16 cellular contexts compared by ENCODE assay signal in genomic region chr12:71693126-71693525, GRCh38. TPM values are rescaled to one million over a fixed set of nuclear protein-coding genes. Genes with fewer than 3 reads are reported as not detected.
A peak's percentile ranks its signal among the peaks of the same experiment; 100 is the strongest.
DNase-seq lines count a peak whose midpoint lies in the region; ATAC-seq and TF ChIP-seq lines count a peak whose summit lies in the region.
"Had no signal": no experiment of that assay in that cellular context is flagged by ENCODE, and none has a peak within 500 bp of the region (broad histone marks: within the 10 kb centered on the region; RNA-seq: fewer than 3 reads in every experiment).

No MANE protein-coding gene starts in this region.

- ATAC-seq in GM21381 (IDR thresholded peaks at IDR 0.05; ENCODE audit: unreplicated experiment), result no peak

- H3K36me3 Mint-ChIP-seq in osteocyte (ENCODE audit: unreplicated experiment), result peaks cover 14% of the 10 kb centered on the region

- TF ChIP-seq CTCF in cardiac muscle cell (IDR thresholded peaks at IDR 0.05; ENCODE audit: low read depth, low read length) (no peak), left ventricle myocardium inferior (IDR thresholded peaks at IDR 0.05; ENCODE audit: borderline replicate concordance) (no peak), WERI-Rb-1 (IDR thresholded peaks at IDR 0.05; ENCODE audit: low read depth, low read length) (no peak), osteocyte (IDR thresholded peaks at IDR 0.05) (no peak)

- intact Hi-C loops in left ventricle myocardium inferior (cut with micrococcal nuclease), result no loop called here

- no peak overlapping the region for H3K4me3 Mint-ChIP-seq in osteocyte (ENCODE audit: unreplicated experiment)

- no peaks in the 10 kb centered on the region for H3K27me3 Mint-ChIP-seq in osteocyte (ENCODE audit: unreplicated experiment)

- DNase-seq in cardiac muscle cell (ENCODE audit: low read depth in 1 of 2, low spot score in 1 of 2) (no peak), left ventricle myocardium inferior (no peak), WERI-Rb-1 (no peak), NCI-H748 treated with DMSO at 0.1 percent for 48 hours (lab: John Stamatoyannopoulos, UW) (no peak), NCI-H1694 treated with DMSO at 0.1 percent for 48 hours (lab: John Stamatoyannopoulos, UW) (no peak), osteocyte (ENCODE audit: extremely low spot score, unreplicated experiment) (no peak)
- DNase-seq: COR-L47, DMS 273 treated with DMSO at 0.1 percent for 48 hours, GF-D8, NCI-H1092 treated with DMSO at 0.1 percent for 48 hours, NCI-H2081 treated with DMSO at 0.1 percent for 48 hours, PC-9 had no signal

- H3K9ac ChIP-seq in mucosa of rectum (ENCODE audit: low read depth in 1 of 2, low read length in 2 of 2), result no peak overlapping the region
- H3K9ac ChIP-seq: KMS-11 had no signal

- H3K36me3 ChIP-seq in cardiac muscle cell (peaks cover 16% of the 10 kb centered on the region), left ventricle myocardium inferior (peaks cover 20% of the 10 kb centered on the region), WERI-Rb-1 (peaks cover 19% of the 10 kb centered on the region), mucosa of rectum (ENCODE audit: control insufficient read depth in 2 of 2, insufficient read depth in 2 of 2, low read length in 2 of 2) (peaks cover 2 to 9% of the 10 kb centered on the region in 2 donors)

- H3K4me1 Mint-ChIP-seq in osteocyte (ENCODE audit: unreplicated experiment), result peaks cover 7% of the 10 kb centered on the region

- no peaks in the 10 kb centered on the region for H3K9me3 ChIP-seq in cardiac muscle cell (ENCODE audit: low read depth)
- H3K9me3 ChIP-seq in left ventricle myocardium inferior (replicated peaks), result no peaks in the 10 kb centered on the region
- H3K9me3 ChIP-seq in WERI-Rb-1 (ENCODE audit: severe bottlenecking), result no peaks in the 10 kb centered on the region
- no peaks in the 10 kb centered on the region for H3K9me3 ChIP-seq in mucosa of rectum (ENCODE audit: control insufficient read depth in 2 of 2, low read length in 2 of 2)

- H3K4me3 ChIP-seq in cardiac muscle cell (no peak overlapping the region), left ventricle myocardium inferior (no peak overlapping the region), WERI-Rb-1 (ENCODE audit: low read depth, low read length) (no peak overlapping the region), mucosa of rectum (ENCODE audit: low read length in 2 of 2) (no peak overlapping the region)
- H3K4me3 ChIP-seq: PC-9 had no signal

- no peaks in the 10 kb centered on the region for H3K9me3 Mint-ChIP-seq in osteocyte (ENCODE audit: unreplicated experiment)

- H3K4me1 ChIP-seq in cardiac muscle cell (ENCODE audit: low read depth) (peaks cover 20% of the 10 kb centered on the region), left ventricle myocardium inferior (peaks cover 52% of the 10 kb centered on the region), mucosa of rectum (ENCODE audit: control insufficient read depth in 2 of 2, insufficient read depth in 2 of 2, low read length in 2 of 2) (peaks cover 19 to 28% of the 10 kb centered on the region in 2 donors)

- no peak overlapping the region for H3K27ac Mint-ChIP-seq in osteocyte (ENCODE audit: unreplicated experiment)

- no peaks in the 10 kb centered on the region for H3K27me3 ChIP-seq in cardiac muscle cell
- no peaks in the 10 kb centered on the region for H3K27me3 ChIP-seq in left ventricle myocardium inferior (ENCODE audit: low read depth)
- no peaks in the 10 kb centered on the region for H3K27me3 ChIP-seq in WERI-Rb-1 (ENCODE audit: insufficient read depth, low read depth, severe bottlenecking)
- no peaks in the 10 kb centered on the region for H3K27me3 ChIP-seq in mucosa of rectum (ENCODE audit: control insufficient read depth in 2 of 2, insufficient read depth in 2 of 2, low read length in 2 of 2)

- peak overlapping the region; percentile 94 for H3K27ac ChIP-seq in cardiac muscle cell
- H3K27ac ChIP-seq in left ventricle myocardium inferior (replicated peaks), result no peak overlapping the region
- H3K27ac ChIP-seq in WERI-Rb-1, result peak overlapping the region; percentile 49
- peak overlapping the region; percentile 77 to 84 for H3K27ac ChIP-seq in mucosa of rectum (ENCODE audit: low read depth in 2 of 2, low read length in 2 of 2)
- H3K27ac ChIP-seq: 22Rv1, PC-9 had no signal

RNA-seq across cellular contexts. Expression of gene TMEM19, which starts 7.2 kb away (rescaled TPM):
- total RNA-seq in cardiac muscle cell (12.7 and 12.9 TPM in 2 replicates), left ventricle myocardium inferior (25.1 TPM), osteocyte (28.0 and 32.5 TPM in 2 replicates)
- 12.1 and 19.8 TPM in 2 replicates for polyA plus RNA-seq in cardiac muscle cell

RNA-seq across cellular contexts. Expression of gene THAP2, which starts 29.0 kb away (rescaled TPM):
- total RNA-seq in cardiac muscle cell (6.2 and 6.3 TPM in 2 replicates), left ventricle myocardium inferior (6.6 TPM), osteocyte (5.0 and 5.1 TPM in 2 replicates)
- 11.1 and 11.7 TPM in 2 replicates for polyA plus RNA-seq in cardiac muscle cell

RNA-seq across cellular contexts. Expression of gene ZFC3H1, which starts 29.5 kb away (rescaled TPM):
- total RNA-seq in cardiac muscle cell (10.0 and 25.8 TPM in 2 replicates), left ventricle myocardium inferior (18.3 TPM), osteocyte (38.8 and 49.7 TPM in 2 replicates)
- 24.9 and 40.2 TPM in 2 replicates for polyA plus RNA-seq in cardiac muscle cell
